In genomic region chr2:73292316-73292905, GRCh38 we compare ENCODE assay signal across 1 cellular context.
TF ChIP-seq lines count a peak whose summit lies in the region.

No MANE protein-coding gene starts in this region.

TF ChIP-seq in neural cell, 6 proteins besides CTCF, POLR2A, EP300 and RAD21 (continued from another document):
- no peak for TF ChIP-seq REST (IDR thresholded peaks at IDR 0.05; ENCODE audit: borderline replicate concordance)
- no peak for TF ChIP-seq POLR2AphosphoS5 (IDR thresholded peaks at IDR 0.05)
